ENCODE assay signal across 26 cellular contexts in genomic region chr5:97047076-97047475, GRCh38.
"Had no signal": no experiment of that assay in that cellular context is flagged by ENCODE, and none has a peak within 500 bp of the region (broad histone marks: within the 10 kb centered on the region; RNA-seq: fewer than 3 reads in every experiment).

No MANE protein-coding gene starts in this region.

- H3K4me3 Mint-ChIP-seq: activated B cell treated with CpG ODN at 0.5 μM for 24 hours; activated CD8-positive, alpha-beta T cell treated with anti-CD3 and anti-CD28 coated beads for 36 hours; activated naive CD4-positive, alpha-beta T cell treated with anti-CD3 and anti-CD28 coated beads for 36 hours; activated naive CD8-positive, alpha-beta T cell treated with anti-CD3 and anti-CD28 coated beads, Interleukin-2, amount 10 ng/mL, durations not matched to agents 7 days and 5 days; activated T-cell treated with anti-CD3 and anti-CD28 coated beads, Interleukin-2, amount 50 U/mL, for 4 hours; activated T-helper 17 cell treated with anti-CD3 and anti-CD28 coated beads, Interleukin-2, amount 50 U/mL, for 72 hours; brain; endodermal cell; T-helper 17 cell; T-helper 2 cell treated with Interferon-gamma antibody and Interleukin-4, amounts not matched to agents 5 μg/mL and 100 μg/mL, for 36 hours had no signal

- H3K9me3 Mint-ChIP-seq: activated B cell treated with CpG ODN at 0.5 μM for 24 hours; activated CD8-positive, alpha-beta T cell treated with anti-CD3 and anti-CD28 coated beads for 36 hours; activated naive CD4-positive, alpha-beta T cell treated with anti-CD3 and anti-CD28 coated beads for 36 hours; activated T-cell treated with anti-CD3 and anti-CD28 coated beads, Interleukin-2, amount 50 U/mL, for 4 hours; endodermal cell had no signal

- H3K36me3 Mint-ChIP-seq: activated naive CD4-positive, alpha-beta T cell treated with anti-CD3 and anti-CD28 coated beads, Interleukin-2, amount 50 U/mL, for 72 hours; brain had no signal

- H3K27ac Mint-ChIP-seq: activated B cell treated with CpG ODN at 0.5 μM for 24 hours; activated CD8-positive, alpha-beta T cell treated with anti-CD3 and anti-CD28 coated beads for 36 hours; activated naive CD4-positive, alpha-beta T cell treated with anti-CD3 and anti-CD28 coated beads for 36 hours; activated naive CD4-positive, alpha-beta T cell treated with anti-CD3 and anti-CD28 coated beads, Interleukin-2, amount 50 U/mL, for 72 hours; activated naive CD8-positive, alpha-beta T cell treated with anti-CD3 and anti-CD28 coated beads, Interleukin-2, amount 10 ng/mL, durations not matched to agents 7 days and 5 days; activated T-helper 17 cell treated with anti-CD3 and anti-CD28 coated beads, Interleukin-2, amount 50 U/mL, for 72 hours; brain; endodermal cell; T-helper 17 cell; T-helper 2 cell treated with Interferon-gamma antibody and Interleukin-4, amounts not matched to agents 5 μg/mL and 100 μg/mL, for 36 hours had no signal

- ATAC-seq: activated CD4-positive, CD25-positive, alpha-beta regulatory T cell treated with anti-CD3 and anti-CD28 coated beads, Interleukin-2, amount 50 U/mL, for 24 hours; activated T-cell treated with anti-CD3 and anti-CD28 coated beads, Interleukin-2, amount 50 U/mL, for 4 hours; gastroesophageal sphincter; heart right ventricle; T-helper 17 cell had no signal

- DNase-seq: activated B cell treated with CpG ODN at 0.5 μM for 24 hours; activated CD4-positive, alpha-beta T cell treated with anti-CD3 and anti-CD28 coated beads for 48 hours; activated CD4-positive, alpha-beta T cell treated with anti-CD3 and anti-CD28 coated beads, Interleukin-2, amount 50 U/mL, for 1 hour; activated CD4-positive, alpha-beta T cell treated with anti-CD3 and anti-CD28 coated beads, Interleukin-2, amount 50 U/mL, for 48 hours; activated CD8-positive, alpha-beta memory T cell treated with anti-CD3 and anti-CD28 coated beads for 24 hours; activated CD8-positive, alpha-beta T cell treated with anti-CD3 and anti-CD28 coated beads for 36 hours; activated effector memory CD4-positive, alpha-beta T cell treated with Interleukin-2 at 50 U/mL for 16 hours; activated gamma-delta T cell treated with Interleukin-2 at 50 U/mL for 16 hours; activated naive CD8-positive, alpha-beta T cell treated with anti-CD3 and anti-CD28 coated beads, Interleukin-2, amount 10 ng/mL, durations not matched to agents 7 days and 5 days; activated T-cell treated with anti-CD3 and anti-CD28 coated beads, Interleukin-2, amount 50 U/mL, for 4 hours; central memory CD4-positive, alpha-beta T cell; cerebellar nuclear complex; colonic mucosa; effector CD8-positive, alpha-beta T cell; endodermal cell; heart right ventricle; T-helper 17 cell; T1000; WERI-Rb-1 had no signal

- H3K4me1 Mint-ChIP-seq: activated B cell treated with CpG ODN at 0.5 μM for 24 hours; activated T-helper 17 cell treated with anti-CD3 and anti-CD28 coated beads, Interleukin-2, amount 50 U/mL, for 72 hours; brain had no signal

- H3K27me3 Mint-ChIP-seq: activated CD8-positive, alpha-beta T cell treated with anti-CD3 and anti-CD28 coated beads for 36 hours; activated T-helper 17 cell treated with anti-CD3 and anti-CD28 coated beads, Interleukin-2, amount 50 U/mL, for 72 hours; brain; T-helper 17 cell had no signal
